In the genomic region with DNA sequence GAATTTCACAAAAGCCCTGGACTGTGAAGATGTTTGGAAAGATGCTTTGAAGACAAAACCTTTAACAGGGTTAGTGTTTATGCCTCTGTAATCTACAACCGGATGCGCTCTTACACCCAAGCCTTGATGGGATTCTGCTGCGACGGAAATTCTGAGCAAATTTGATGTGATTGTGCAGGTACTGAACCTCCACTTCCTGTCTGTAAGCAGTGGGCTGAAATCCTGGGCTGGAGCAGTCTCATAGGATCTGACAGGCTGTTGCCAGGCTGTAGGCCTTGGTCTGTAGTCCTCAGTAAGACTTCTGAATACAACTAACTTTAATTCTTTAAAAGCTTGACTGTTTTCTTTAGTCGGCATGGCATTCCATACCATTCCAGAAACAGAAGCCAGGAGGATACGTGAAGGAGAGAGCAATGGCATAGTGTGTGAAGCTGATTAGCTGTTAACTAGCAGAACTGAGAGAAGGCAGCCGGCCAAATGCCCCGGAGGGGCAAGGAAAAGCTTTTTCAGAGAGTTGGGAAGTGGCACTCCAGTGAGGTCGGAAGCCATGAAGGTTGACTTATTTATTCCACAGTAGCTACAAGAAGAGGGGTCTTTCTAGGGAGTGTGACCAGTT, we compare ENCODE assay signal across 11 cellular contexts.
A peak's percentile ranks its signal among the peaks of the same experiment; 100 is the strongest.
DNase-seq lines count a peak whose midpoint lies in the region; ATAC-seq and TF ChIP-seq lines count a peak whose summit lies in the region.
"Had no signal": no experiment of that assay in that cellular context is flagged by ENCODE, and none has a peak within 500 bp of the region (broad histone marks: within the 10 kb centered on the region; RNA-seq: fewer than 3 reads in every experiment).

No MANE protein-coding gene starts in this region.

- no peak overlapping the region for H3K18ac ChIP-seq in mesendoderm (ENCODE audit: low read length)

- no peaks in the 10 kb centered on the region for H3K79me1 ChIP-seq in mesendoderm (ENCODE audit: low read length)

- H3K4ac ChIP-seq in mesendoderm (ENCODE audit: low read depth, low read length) = no peak overlapping the region

- peaks cover 55% of the 10 kb centered on the region for H3K4me1 Mint-ChIP-seq in T-helper 17 cell
- H3K4me1 Mint-ChIP-seq in stimulated activated effector memory CD8-positive, alpha-beta T cell treated with anti-CD3 and anti-CD28 coated beads, Interleukin-12 subunit alpha, Interleukin-12 subunit beta, amount 100 ng/mL, for 72 hours = peaks cover 46% of the 10 kb centered on the region

- ATAC-seq in T-helper 17 cell (peak; percentile 62), HG03135 (IDR thresholded peaks at IDR 0.05; ENCODE audit: unreplicated experiment) (no peak)
- ATAC-seq in stimulated activated effector memory CD8-positive, alpha-beta T cell treated with anti-CD3 and anti-CD28 coated beads, Interleukin-12 subunit alpha, Interleukin-12 subunit beta, amount 100 ng/mL, for 72 hours = no peak

- no peak overlapping the region for H3K4me2 ChIP-seq in mesendoderm (ENCODE audit: low read length)

- H4K8ac ChIP-seq in mesendoderm (ENCODE audit: low read depth, low read length) = no peak overlapping the region

- H4K5ac ChIP-seq in mesendoderm (ENCODE audit: low read length) = no peak overlapping the region

- H3K9me3 ChIP-seq in T-helper 17 cell (ENCODE audit: control insufficient read depth, low read length, poor library complexity, severe bottlenecking) = no peaks in the 10 kb centered on the region
- H3K9me3 ChIP-seq: uterus had no signal

- peak in 1 of 3 donors; percentile 27 for DNase-seq in T-helper 17 cell
- peak; percentile 67 for DNase-seq in activated naive CD4-positive, alpha-beta T cell treated with anti-CD3 and anti-CD28 coated beads, Interleukin-2, amount 50 U/mL, for 16 hours
- DNase-seq in mesendoderm = peak; percentile 16
- DNase-seq in stimulated activated effector memory CD8-positive, alpha-beta T cell treated with anti-CD3 and anti-CD28 coated beads, Interleukin-12 subunit alpha, Interleukin-12 subunit beta, amount 100 ng/mL, for 72 hours (ENCODE audit: low spot score in 2 of 2) = no peak
- DNase-seq in DMS53 treated with DMSO at 0.1 percent for 48 hours (lab: John Stamatoyannopoulos, UW; ENCODE audit: unreplicated experiment) = no peak
- no peak for DNase-seq in SIG-M5 treated with dmso at 0.1 percent for 504 hours (lab: John Stamatoyannopoulos, UW; ENCODE audit: unreplicated experiment)
- DNase-seq in GM13977 (ENCODE audit: low spot score) = no peak
- DNase-seq: NCI-H1092 treated with DMSO at 0.1 percent for 48 hours, uterus had no signal

- H3K27me3 Mint-ChIP-seq in T-helper 17 cell = no peaks in the 10 kb centered on the region

- H3K27ac Mint-ChIP-seq in T-helper 17 cell = peak overlapping the region; percentile 99
- H3K27ac Mint-ChIP-seq in stimulated activated effector memory CD8-positive, alpha-beta T cell treated with anti-CD3 and anti-CD28 coated beads, Interleukin-12 subunit alpha, Interleukin-12 subunit beta, amount 100 ng/mL, for 72 hours = peak overlapping the region; percentile 93

- H3K23ac ChIP-seq in mesendoderm (ENCODE audit: low read length) = no peak overlapping the region

- no peaks in the 10 kb centered on the region for H3K27me3 ChIP-seq in mesendoderm (ENCODE audit: insufficient read depth, low read length, poor library complexity)
- H3K27me3 ChIP-seq: cardiac muscle cell, uterus had no signal

- in situ Hi-C loops in GM13977 (cut with MboI; ENCODE audit: low pct_unique_long_range_greater_than_20kb, low sequenced_read_pairs, unreplicated experiment) = no loop called here

- WGBS in mesendoderm (ENCODE audit: extremely low coverage, insufficient coverage, low lambda C conversion rate) = no CpG with 5 or more reads among the region's 9 CpGs

- no peak for TF ChIP-seq CTCF in GM13977 (IDR thresholded peaks at IDR 0.05; ENCODE audit: extremely low read depth, insufficient read depth, missing control alignments)

- H3K36me3 Mint-ChIP-seq in T-helper 17 cell (ENCODE audit: low read depth) = peaks cover 2% of the 10 kb centered on the region
- H3K36me3 Mint-ChIP-seq in stimulated activated effector memory CD8-positive, alpha-beta T cell treated with anti-CD3 and anti-CD28 coated beads, Interleukin-12 subunit alpha, Interleukin-12 subunit beta, amount 100 ng/mL, for 72 hours = peaks cover 32% of the 10 kb centered on the region

- no peak overlapping the region for H2AK5ac ChIP-seq in mesendoderm (ENCODE audit: low read length)

- H2BK120ac ChIP-seq in mesendoderm (ENCODE audit: low read depth, low read length) = no peak overlapping the region

- H2BK5ac ChIP-seq in mesendoderm (ENCODE audit: low read length) = no peak overlapping the region

- H3K79me2 ChIP-seq in mesendoderm (ENCODE audit: control insufficient read depth, insufficient read depth, low read length) = no peaks in the 10 kb centered on the region

- H3K27ac ChIP-seq in mesendoderm (ENCODE audit: low read depth, low read length) = no peak overlapping the region
- H3K27ac ChIP-seq: cardiac muscle cell, uterus had no signal

- H3K4me3 ChIP-seq in mesendoderm (ENCODE audit: low read length) = no peak overlapping the region
- H3K4me3 ChIP-seq: cardiac muscle cell, uterus had no signal

- no peaks in the 10 kb centered on the region for H3K4me1 ChIP-seq in mesendoderm (ENCODE audit: control insufficient read depth, low read depth, low read length)
- H3K4me1 ChIP-seq: uterus had no signal

- peak overlapping the region; percentile 79 for H3K4me3 Mint-ChIP-seq in T-helper 17 cell
- H3K4me3 Mint-ChIP-seq in stimulated activated effector memory CD8-positive, alpha-beta T cell treated with anti-CD3 and anti-CD28 coated beads, Interleukin-12 subunit alpha, Interleukin-12 subunit beta, amount 100 ng/mL, for 72 hours = peak overlapping the region; percentile 65

- no peaks in the 10 kb centered on the region for H3K36me3 ChIP-seq in mesendoderm (ENCODE audit: control insufficient read depth, insufficient read depth, low read length)
- H3K36me3 ChIP-seq: cardiac muscle cell, uterus had no signal

- H3K9me3 Mint-ChIP-seq in stimulated activated effector memory CD8-positive, alpha-beta T cell treated with anti-CD3 and anti-CD28 coated beads, Interleukin-12 subunit alpha, Interleukin-12 subunit beta, amount 100 ng/mL, for 72 hours = no peaks in the 10 kb centered on the region

- H3K56ac ChIP-seq in mesendoderm (ENCODE audit: low read length) = no peak overlapping the region

- H2BK15ac ChIP-seq in mesendoderm (replicated peaks; ENCODE audit: low read depth) = no peak overlapping the region

- H3K9ac ChIP-seq in mesendoderm (ENCODE audit: low read length) = no peak overlapping the region

Comparison
In these comparisons a context has a peak if more than half of its experiments do, and no peak if none do; other contexts are left out.
1. DNase-seq: peak in activated naive CD4-positive, alpha-beta T cell treated with anti-CD3 and anti-CD28 coated beads, Interleukin-2, amount 50 U/mL, for 16 hours (single experiment) and mesendoderm (single experiment); none in stimulated activated effector memory CD8-positive, alpha-beta T cell treated with anti-CD3 and anti-CD28 coated beads, Interleukin-12 subunit alpha, Interleukin-12 subunit beta, amount 100 ng/mL, for 72 hours (0 of 2), DMS53 treated with DMSO at 0.1 percent for 48 hours (single experiment), SIG-M5 treated with dmso at 0.1 percent for 504 hours (single experiment) and GM13977 (single experiment).